ENCODE assay signal across 16 cellular contexts in the genomic region with DNA sequence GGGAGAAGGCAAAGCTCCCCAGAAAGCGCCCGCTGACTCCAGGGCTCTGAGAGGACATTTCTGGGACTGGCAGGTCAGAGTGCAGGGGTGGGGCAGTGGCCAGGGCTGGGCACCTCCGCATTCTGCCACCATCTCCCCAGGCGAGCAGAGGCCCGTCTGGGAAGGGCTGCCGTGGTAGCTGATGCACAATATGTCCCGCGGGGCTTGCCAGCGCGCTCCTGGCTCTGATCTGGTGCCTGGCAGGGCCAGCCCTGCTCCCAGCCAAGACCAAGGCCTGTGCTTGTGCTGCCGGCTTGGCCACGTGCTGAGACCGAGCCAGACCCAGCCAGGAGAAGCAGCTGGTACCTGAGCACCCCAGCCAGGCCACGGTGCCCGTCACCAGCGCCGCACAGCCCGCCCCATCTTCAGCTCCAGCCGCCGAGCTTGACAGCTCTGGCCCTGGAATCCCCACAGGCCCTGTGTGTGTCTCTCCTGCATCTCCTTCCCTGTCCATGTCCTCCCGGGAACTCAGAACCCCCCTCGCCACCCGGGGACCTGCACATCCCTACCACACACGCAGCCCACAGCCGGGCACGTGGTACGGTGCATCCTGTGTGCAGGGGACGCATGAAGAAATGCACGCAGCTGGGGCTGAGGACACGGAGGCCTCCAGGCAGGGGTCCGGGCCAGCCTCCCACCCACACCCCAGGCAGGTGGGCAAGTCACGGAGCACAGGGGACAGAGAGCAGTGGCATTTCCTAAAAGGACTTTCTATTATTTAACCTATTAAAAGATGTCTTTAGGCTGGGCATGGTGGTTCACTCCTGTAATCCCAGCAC.
A peak's percentile ranks its signal among the peaks of the same experiment; 100 is the strongest.
DNase-seq lines count a peak whose midpoint lies in the region; FAIRE-seq and TF ChIP-seq lines count a peak whose summit lies in the region.
"Had no signal": no experiment of that assay in that cellular context is flagged by ENCODE, and none has a peak within 500 bp of the region (broad histone marks: within the 10 kb centered on the region; RNA-seq: fewer than 3 reads in every experiment).

No MANE protein-coding gene starts in this region.

- H3K9me3 ChIP-seq in keratinocyte (ENCODE audit: control insufficient read depth, low read depth, low read length): no peaks in the 10 kb centered on the region

- no peak for TF ChIP-seq POLR2A in erythroblast (IDR thresholded peaks at IDR 0.05; ENCODE audit: low read length)

- no peak for FAIRE-seq in keratinocyte (lab: Jason Lieb, UNC)
- FAIRE-seq: bronchial epithelial cell, GM12878 had no signal

- peak overlapping the region; percentile 49 for H2AFZ ChIP-seq in keratinocyte (ENCODE audit: control insufficient read depth, low read length)

- no peak overlapping the region for H3K9ac ChIP-seq in keratinocyte (ENCODE audit: control insufficient read depth, extremely low read depth, insufficient read depth, low read length)

- TF ChIP-seq CTCF in keratinocyte (optimal IDR thresholded peaks at IDR 0.05 in 1 of 3, IDR thresholded peaks at IDR 0.05 in 1 of 3, conservative IDR thresholded peaks at IDR 0.05 in 1 of 3; ENCODE audit: extremely low read depth in 1 of 3, insufficient read depth in 2 of 3, low read length in 3 of 3) (no peak), type B pancreatic cell (conservative IDR thresholded peaks at IDR 0.05) (no peak)

- DNase-seq in NCI-H2171 treated with DMSO at 0.1 percent for 48 hours (lab: John Stamatoyannopoulos, UW) (peak; percentile 18), NCI-H2171 (lab: John Stamatoyannopoulos, UW) (no peak), cerebellar nuclear complex (lab: John Stamatoyannopoulos, UW) (peak; percentile 49 to 92), keratinocyte (ENCODE audit: low read depth, low spot score) (no peak), type B pancreatic cell (ENCODE audit: extremely low spot score, unreplicated experiment) (peak; percentile 66), erythroblast (lab: John Stamatoyannopoulos, UW) (no peak), GM19240 (ENCODE audit: insufficient read length, low spot score) (no peak)
- DNase-seq in activated effector memory CD4-positive, alpha-beta T cell treated with Interleukin-2 at 50 U/mL for 16 hours: no peak
- DNase-seq: 8988T; activated naive CD4-positive, alpha-beta T cell treated with anti-CD3 and anti-CD28 coated beads, Interleukin-2, amount 10 ng/mL, durations not matched to agents 7 days and 5 days; NCI-H1048 had no signal

- H3K4me1 ChIP-seq in keratinocyte (ENCODE audit: control insufficient read depth, extremely low read depth, insufficient read depth, low read length): no peaks in the 10 kb centered on the region

- peaks cover 4% of the 10 kb centered on the region for H3K4me1 Mint-ChIP-seq in type B pancreatic cell (ENCODE audit: unreplicated experiment)
- H3K4me1 Mint-ChIP-seq: activated naive CD4-positive, alpha-beta T cell treated with anti-CD3 and anti-CD28 coated beads, Interleukin-2, amount 10 ng/mL, durations not matched to agents 7 days and 5 days had no signal

- no peaks in the 10 kb centered on the region for H3K9me1 ChIP-seq in keratinocyte (ENCODE audit: control insufficient read depth, extremely low read depth, insufficient read depth, low read length)

- peaks cover 41% of the 10 kb centered on the region for H3K27me3 ChIP-seq in keratinocyte (ENCODE audit: control insufficient read depth, extremely low read depth, insufficient read depth, low read length)

- H3K27ac Mint-ChIP-seq in type B pancreatic cell: no peak overlapping the region
- H3K27ac Mint-ChIP-seq: activated naive CD4-positive, alpha-beta T cell treated with anti-CD3 and anti-CD28 coated beads, Interleukin-2, amount 10 ng/mL, durations not matched to agents 7 days and 5 days; CD8-positive, alpha-beta T cell; IgD-negative memory B cell had no signal

- H3K4me2 ChIP-seq in keratinocyte (ENCODE audit: control insufficient read depth, extremely low read depth, insufficient read depth, low read depth, low read length): no peak overlapping the region

- H3K79me2 ChIP-seq in keratinocyte (ENCODE audit: control insufficient read depth, insufficient read depth, low read length): no peaks in the 10 kb centered on the region

- H3K4me3 ChIP-seq in keratinocyte (ENCODE audit: control insufficient read depth in 2 of 3, extremely low read depth in 1 of 3, insufficient read depth in 2 of 3, low read depth in 1 of 3, low read length in 3 of 3): no peak overlapping the region
- H3K4me3 ChIP-seq: GM12878 had no signal

- no peak overlapping the region for H3K27ac ChIP-seq in keratinocyte (ENCODE audit: control insufficient read depth, insufficient read depth, low read length)
- H3K27ac ChIP-seq: VCaP had no signal

- no peak overlapping the region for H3K4me3 Mint-ChIP-seq in type B pancreatic cell
- H3K4me3 Mint-ChIP-seq: activated naive CD4-positive, alpha-beta T cell treated with anti-CD3 and anti-CD28 coated beads, Interleukin-2, amount 10 ng/mL, durations not matched to agents 7 days and 5 days; CD8-positive, alpha-beta T cell; IgD-negative memory B cell had no signal

- dilution Hi-C loops in keratinocyte (cut with MboI; ENCODE audit: extremely low pct_ligation_motif_present, low sequenced_read_pairs): no loop called here

- H4K20me1 ChIP-seq in keratinocyte (ENCODE audit: control insufficient read depth, extremely low read depth, insufficient read depth, low read length): no peaks in the 10 kb centered on the region

- H3K36me3 ChIP-seq in keratinocyte (ENCODE audit: control insufficient read depth in 2 of 2, extremely low read depth in 1 of 2, insufficient read depth in 2 of 2, low read length in 2 of 2): no peaks in the 10 kb centered on the region

- H3K9me3 Mint-ChIP-seq in type B pancreatic cell: peaks cover 5% of the 10 kb centered on the region
- H3K9me3 Mint-ChIP-seq: activated naive CD4-positive, alpha-beta T cell treated with anti-CD3 and anti-CD28 coated beads, Interleukin-2, amount 10 ng/mL, durations not matched to agents 7 days and 5 days; CD8-positive, alpha-beta T cell had no signal

- H3K36me3 Mint-ChIP-seq in type B pancreatic cell: no peaks in the 10 kb centered on the region
- H3K36me3 Mint-ChIP-seq: activated naive CD4-positive, alpha-beta T cell treated with anti-CD3 and anti-CD28 coated beads, Interleukin-2, amount 10 ng/mL, durations not matched to agents 7 days and 5 days; CD8-positive, alpha-beta T cell; IgD-negative memory B cell had no signal

- H3K27me3 Mint-ChIP-seq in type B pancreatic cell: peaks cover 8% of the 10 kb centered on the region

Comparison
In these comparisons a context has a peak if more than half of its experiments do, and no peak if none do; other contexts are left out.
1. DNase-seq: peak in NCI-H2171 treated with DMSO at 0.1 percent for 48 hours (single experiment), cerebellar nuclear complex (2 of 2) and type B pancreatic cell (single experiment); none in NCI-H2171 (single experiment), keratinocyte (single experiment), erythroblast (0 of 2), activated effector memory CD4-positive, alpha-beta T cell treated with Interleukin-2 at 50 U/mL for 16 hours (single experiment) and GM19240 (single experiment).